13 cellular contexts compared by ENCODE assay signal in the genomic region with DNA sequence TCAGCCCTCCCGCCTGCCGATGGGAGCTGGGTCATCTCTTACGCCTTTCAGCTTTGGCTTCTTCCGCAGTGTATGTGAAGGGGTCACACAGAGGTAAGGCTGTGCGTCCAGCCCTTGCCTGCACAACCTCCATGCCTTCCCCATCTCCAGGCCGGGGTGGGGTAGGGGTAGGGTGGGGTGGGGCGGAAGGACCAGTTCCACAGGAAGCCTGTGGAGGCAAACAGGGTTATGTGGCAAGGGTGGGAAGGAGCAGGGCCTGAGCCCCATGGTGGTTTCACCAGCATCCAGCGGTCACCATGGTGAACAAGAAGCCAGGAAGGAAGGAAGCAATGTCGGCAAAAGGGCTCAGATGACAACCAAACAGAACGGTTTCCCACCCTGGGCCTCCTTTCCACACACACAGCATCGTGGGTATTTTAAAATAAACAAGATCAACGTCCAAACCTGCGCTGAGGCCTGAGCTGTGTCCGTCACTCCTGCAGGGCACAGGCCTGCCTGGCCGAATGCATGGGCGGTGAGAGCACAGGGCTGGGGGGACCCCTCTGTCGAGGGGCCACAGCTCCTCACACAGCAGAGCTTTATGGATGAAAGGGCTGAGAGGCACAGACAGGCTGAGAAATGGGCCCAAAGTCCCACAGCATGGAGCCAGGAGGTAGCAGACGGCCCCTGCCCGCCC.
DNase-seq lines count a peak whose midpoint lies in the region; ATAC-seq, FAIRE-seq and TF ChIP-seq lines count a peak whose summit lies in the region.
"Had no signal": no experiment of that assay in that cellular context is flagged by ENCODE, and none has a peak within 500 bp of the region (broad histone marks: within the 10 kb centered on the region; RNA-seq: fewer than 3 reads in every experiment).

No MANE protein-coding gene starts in this region.

- H3K36me3 ChIP-seq in HepG2 (replicated peaks in 1 of 2; ENCODE audit: control insufficient read depth in 1 of 2, insufficient read depth in 2 of 2, low read length in 2 of 2) (peaks cover 22 to 55% of the 10 kb centered on the region in 2 experiments), right lobe of liver (peaks cover 0 to 5% (median 0%) of the 10 kb centered on the region in 4 donors), urinary bladder (ENCODE audit: insufficient read depth) (no peaks in the 10 kb centered on the region)

- in situ Hi-C loops in HepG2 (cut with HindIII; ENCODE audit: extremely low pct_ligation_motif_present, low pct_unique_long_range_greater_than_20kb), result no loop called here

- no peaks in the 10 kb centered on the region for H3K9me3 Mint-ChIP-seq in activated T-helper 17 cell treated with anti-CD3 and anti-CD28 coated beads, Interleukin-2, amount 50 U/mL, for 72 hours
- H3K9me3 Mint-ChIP-seq in immature natural killer cell, result no peaks in the 10 kb centered on the region

- TF ChIP-seq CTCF in HepG2 (CRISPR knock-in tag; IDR thresholded peaks at IDR 0.05) (no peak), right lobe of liver (IDR thresholded peaks at IDR 0.05) (no peak)

- POLR2A ChIA-PET in HepG2 (lab: Yijun Ruan, JAX), result interaction anchor here (0.6 kb wide), 1 partner anchor 36 kb away, joined by 3 read pairs; no protein-coding TSS in a partner anchor

- peak overlapping the region; percentile 33 for H3K27ac ChIP-seq in HepG2 (ENCODE audit: extremely low read length, insufficient read depth, low read length)
- H3K27ac ChIP-seq in right lobe of liver, result no peak overlapping the region
- H3K27ac ChIP-seq in urinary bladder (ENCODE audit: low read depth), result peak overlapping the region; percentile 44

- peaks cover 53% of the 10 kb centered on the region for H3K36me3 Mint-ChIP-seq in activated T-helper 17 cell treated with anti-CD3 and anti-CD28 coated beads, Interleukin-2, amount 50 U/mL, for 72 hours (ENCODE audit: low read depth)
- peaks cover 4 to 10% (median 7%) of the 10 kb centered on the region in 3 donors for H3K36me3 Mint-ChIP-seq in immature natural killer cell

- TF ChIP-seq EP300 in HepG2 (IDR thresholded peaks at IDR 0.05; ENCODE audit: low read depth in 2 of 2, low read length in 2 of 2), result no peak
- no peak for TF ChIP-seq EP300 in HepG2 (CRISPR knock-in tag; IDR thresholded peaks at IDR 0.05; ENCODE audit: borderline replicate concordance)

- no TSS peak for BruUV-seq in HepG2 (replicated peaks; lab: Mats Ljungman, UMichigan)

- DNase-seq in HepG2 (ENCODE audit: low spot score) (no peak), right lobe of liver (no peak), immature natural killer cell (no peak), HPDE6-E6E7 (ENCODE audit: extremely low spot score) (no peak), NCI-H2029 (lab: John Stamatoyannopoulos, UW) (no peak)
- DNase-seq: BE2C, NCI-H1417 treated with DMSO at 0.1 percent for 48 hours had no signal

- H3K9me3 ChIP-seq in HepG2 (ENCODE audit: low read length) (no peaks in the 10 kb centered on the region), right lobe of liver (no peaks in the 10 kb centered on the region)
- H3K9me3 ChIP-seq: BE2C had no signal

- H3K4me3 Mint-ChIP-seq in activated T-helper 17 cell treated with anti-CD3 and anti-CD28 coated beads, Interleukin-2, amount 50 U/mL, for 72 hours, result no peak overlapping the region
- H3K4me3 Mint-ChIP-seq in immature natural killer cell, result peak overlapping the region; percentile 10 to 73 (median 53)

- 0 out of 2 replicates have a peak overlapping the region, but pooled peaks have one; percentile 3 for H3K9ac ChIP-seq in HepG2 (ENCODE audit: insufficient read depth, low read depth, low read length)

- H3K4me2 ChIP-seq in HepG2 (ENCODE audit: low read depth, low read length), result 0 out of 2 replicates have a peak overlapping the region, but pooled peaks have one; percentile 26

- TF ChIP-seq RAD21 in HepG2 (CRISPR knock-in tag; IDR thresholded peaks at IDR 0.05), result no peak

- peaks cover 61% of the 10 kb centered on the region for H3K4me1 ChIP-seq in HepG2 (ENCODE audit: insufficient read depth, low read length)
- peaks cover 0 to 14% (median 3%) of the 10 kb centered on the region in 4 donors for H3K4me1 ChIP-seq in right lobe of liver
- H3K4me1 ChIP-seq in urinary bladder (ENCODE audit: insufficient read depth), result no peaks in the 10 kb centered on the region

- intact Hi-C loops in HepG2 (cut with micrococcal nuclease; ENCODE audit: unreplicated experiment), result no loop called here
- intact Hi-C loops in right lobe of liver (cut with DNase I), result no loop called here

- H3K27ac Mint-ChIP-seq in activated T-helper 17 cell treated with anti-CD3 and anti-CD28 coated beads, Interleukin-2, amount 50 U/mL, for 72 hours, result peak overlapping the region; percentile 72
- H3K27ac Mint-ChIP-seq in immature natural killer cell, result peak overlapping the region; percentile 80 to 89 (median 86)

- H3K4me3 ChIP-seq in HepG2 (replicated peaks in 1 of 3; ENCODE audit: insufficient read depth in 1 of 3, low read depth in 2 of 3, low read length in 3 of 3) (peak overlapping the region in 1 of 3 experiments; percentile 15; a peak in 1 of 6 replicates), right lobe of liver (no peak overlapping the region), urinary bladder (ENCODE audit: low read depth, low read length) (no peak overlapping the region)

- H3K27me3 ChIP-seq in HepG2 (ENCODE audit: control insufficient read depth in 1 of 2, insufficient read depth in 2 of 2, low read length in 2 of 2) (no peaks in the 10 kb centered on the region), right lobe of liver (no peaks in the 10 kb centered on the region)
- H3K27me3 ChIP-seq: BE2C had no signal

- TF ChIP-seq POLR2A in HepG2 (IDR thresholded peaks at IDR 0.05; ENCODE audit: insufficient read depth in 1 of 2, low read depth in 2 of 2, low read length in 2 of 2), result no peak
- no peak for TF ChIP-seq POLR2A in right lobe of liver (IDR thresholded peaks at IDR 0.05)

- 76% methylated on average over 19 of the region's 19 CpGs for WGBS in HepG2 (ENCODE audit: low lambda C conversion rate)
- WGBS in right lobe of liver (ENCODE audit: insufficient coverage, low coverage, low lambda C conversion rate, missing lambda C conversion rate), result 55% methylated on average over 10 of the region's 19 CpGs
- WGBS in urinary bladder, result 78% methylated on average over 19 of the region's 19 CpGs

- no peak for FAIRE-seq in HepG2 (lab: Jason Lieb, UNC)
- FAIRE-seq: endothelial cell of umbilical vein, H54, TTC549 had no signal

- peaks cover 70% of the 10 kb centered on the region for H3K79me2 ChIP-seq in HepG2 (ENCODE audit: insufficient read depth, low read length)

- peaks cover 63% of the 10 kb centered on the region for H4K20me1 ChIP-seq in HepG2 (ENCODE audit: insufficient read depth, low read length)

- no peak overlapping the region for H2AFZ ChIP-seq in HepG2 (ENCODE audit: low read length)

- H3K4me1 Mint-ChIP-seq in activated T-helper 17 cell treated with anti-CD3 and anti-CD28 coated beads, Interleukin-2, amount 50 U/mL, for 72 hours, result peaks cover 25% of the 10 kb centered on the region
- H3K4me1 Mint-ChIP-seq in immature natural killer cell, result peaks cover 55 to 64% of the 10 kb centered on the region in 2 donors

- CTCF ChIA-PET in HepG2 (lab: Yijun Ruan, JAX; ENCODE audit: low intra/inter-chr PET ratio, low total read pairs), result no interaction called here

- H3K27me3 Mint-ChIP-seq in activated T-helper 17 cell treated with anti-CD3 and anti-CD28 coated beads, Interleukin-2, amount 50 U/mL, for 72 hours, result no peaks in the 10 kb centered on the region
- peaks cover 4 to 27% (median 21%) of the 10 kb centered on the region in 3 donors for H3K27me3 Mint-ChIP-seq in immature natural killer cell (ENCODE audit: low read depth in 3 of 3)

- peak; percentile 26 for ATAC-seq in HepG2
- ATAC-seq in right lobe of liver, result no peak
- ATAC-seq in activated T-helper 17 cell treated with anti-CD3 and anti-CD28 coated beads, Interleukin-2, amount 50 U/mL, for 72 hours (replicated peaks), result no peak
- no peak for ATAC-seq in HG02852 (IDR thresholded peaks at IDR 0.05; ENCODE audit: unreplicated experiment)

TF ChIP-seq in HepG2, 621 proteins besides CTCF, POLR2A, EP300 and RAD21 (continues in another document):
- TF ChIP-seq BORCS8-MEF2B (CRISPR knock-in tag; IDR thresholded peaks at IDR 0.05) (no peak), TCF7 (IDR thresholded peaks at IDR 0.05; ENCODE audit: low read depth) (no peak), NFE2L2 (IDR thresholded peaks at IDR 0.05; ENCODE audit: low read length) (no peak), ZNF136 (CRISPR knock-in tag; IDR thresholded peaks at IDR 0.05; ENCODE audit: low read depth) (no peak), ISX (CRISPR knock-in tag; conservative IDR thresholded peaks at IDR 0.05) (no peak), ZNF496 (CRISPR knock-in tag; IDR thresholded peaks at IDR 0.05; ENCODE audit: insufficient replicate concordance) (no peak), ZNF264 (CRISPR knock-in tag; IDR thresholded peaks at IDR 0.05) (no peak), ETV6 (CRISPR knock-in tag; conservative IDR thresholded peaks at IDR 0.05) (no peak), NR2F2 (IDR thresholded peaks at IDR 0.05; ENCODE audit: borderline replicate concordance, low read depth) (no peak), CCDC6 (CRISPR knock-in tag; IDR thresholded peaks at IDR 0.05) (no peak), ZNF768 (CRISPR knock-in tag; IDR thresholded peaks at IDR 0.05) (0 out of 2 replicates have a peak, but pooled peaks have one; percentile 53), ZNF550 (CRISPR knock-in tag; IDR thresholded peaks at IDR 0.05; ENCODE audit: borderline replicate concordance) (no peak), ZNF24 (IDR thresholded peaks at IDR 0.05) (no peak), ZFAT (CRISPR knock-in tag; conservative IDR thresholded peaks at IDR 0.05) (no peak)
- TF ChIP-seq, protein P1, sequence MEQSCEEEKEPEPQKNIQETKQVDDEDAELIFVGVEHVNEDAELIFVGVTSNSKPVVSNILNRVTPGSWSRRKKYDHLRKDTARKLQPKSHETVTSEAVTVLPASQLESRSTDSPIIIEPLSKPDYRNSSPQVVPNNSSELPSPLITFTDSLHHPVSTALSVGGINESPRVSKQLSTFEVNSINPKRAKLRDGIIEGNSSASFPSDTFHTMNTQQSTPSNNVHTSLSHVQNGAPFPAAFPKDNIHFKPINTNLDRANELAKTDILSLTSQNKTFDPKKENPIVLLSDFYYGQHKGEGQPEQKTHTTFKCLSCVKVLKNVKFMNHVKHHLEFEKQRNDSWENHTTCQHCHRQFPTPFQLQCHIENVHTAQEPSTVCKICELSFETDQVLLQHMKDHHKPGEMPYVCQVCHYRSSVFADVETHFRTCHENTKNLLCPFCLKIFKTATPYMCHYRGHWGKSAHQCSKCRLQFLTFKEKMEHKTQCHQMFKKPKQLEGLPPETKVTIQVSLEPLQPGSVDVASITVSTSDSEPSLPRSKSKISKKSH (CRISPR knock-in tag; IDR thresholded peaks at IDR 0.05; ENCODE audit: borderline replicate concordance), result no peak

Comparison
In these comparisons a context has a peak if more than half of its experiments do, and no peak if none do; other contexts are left out.
1. H3K27ac ChIP-seq: peak in HepG2 (single experiment) and urinary bladder (single experiment); none in right lobe of liver (0 of 3).